Comparison of ENCODE assay signal across 27 cellular contexts in the genomic region with DNA sequence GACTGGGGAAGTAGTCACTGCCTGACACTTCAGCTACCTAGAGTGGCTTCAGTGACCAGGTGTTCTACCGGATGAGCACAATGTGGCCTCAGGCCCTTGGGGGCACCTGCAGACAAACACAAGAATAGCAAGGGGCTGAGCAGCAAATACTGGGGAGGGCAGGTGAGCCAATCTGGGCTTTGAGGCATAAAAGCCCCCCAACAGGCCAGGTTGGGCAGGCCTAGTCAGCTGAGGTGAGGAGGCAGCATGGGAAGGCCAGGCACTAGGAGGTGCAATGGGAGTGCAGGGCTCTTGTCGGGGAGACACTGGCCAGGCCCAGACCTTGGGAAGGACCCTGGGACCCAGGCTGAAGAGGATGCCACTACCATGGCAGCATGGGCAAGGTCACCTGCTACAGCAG.
"Had no signal": no experiment of that assay in that cellular context is flagged by ENCODE, and none has a peak within 500 bp of the region (broad histone marks: within the 10 kb centered on the region; RNA-seq: fewer than 3 reads in every experiment).

No MANE protein-coding gene starts in this region.

- H3K9me3 ChIP-seq: stomach, suprapubic skin, testis, thoracic aorta, thyroid gland, tibial artery, tibial nerve, transverse colon, upper lobe of left lung, upper lobe of right lung, uterus, vagina had no signal

- FAIRE-seq: urothelium cell line had no signal

- H3K4me1 Mint-ChIP-seq: stimulated activated memory B cell treated with anti-CD40 and anti-IgM and Interleukin-4, amounts not matched to agents 10 μg/mL and 1 μg/mL and 100 μg/mL, for 72 hours had no signal

- H3K27ac ChIP-seq: stomach, suprapubic skin, testis, thoracic aorta, thyroid gland, tibial artery, tibial nerve, transverse colon, upper lobe of left lung, upper lobe of right lung, uterus, vagina had no signal

- H3K4me3 Mint-ChIP-seq: stimulated activated effector memory CD8-positive, alpha-beta T cell treated with anti-CD3 and anti-CD28 coated beads, Interleukin-12 subunit alpha, Interleukin-12 subunit beta, amount 100 ng/mL, for 72 hours; stimulated activated memory B cell treated with anti-CD40 and anti-IgM and Interleukin-4, amounts not matched to agents 10 μg/mL and 1 μg/mL and 100 μg/mL, for 72 hours; stimulated activated naive B cell treated with anti-CD40 and anti-IgM and Interleukin-4, amounts not matched to agents 10 μg/mL and 1 μg/mL and 100 μg/mL, for 72 hours; stimulated activated naive CD8-positive, alpha-beta T cell treated with anti-CD3 and anti-CD28 coated beads, Interleukin-15, Interleukin-2, amounts not matched to agents 100 ng/mL and 50 ng/mL, for 24 hours; type B pancreatic cell had no signal

- ATAC-seq: stimulated activated effector memory CD8-positive, alpha-beta T cell treated with anti-CD3 and anti-CD28 coated beads, Interleukin-12 subunit alpha, Interleukin-12 subunit beta, amount 100 ng/mL, for 72 hours; stimulated activated memory B cell treated with anti-CD40 and anti-IgM and Interleukin-4, amounts not matched to agents 10 μg/mL and 1 μg/mL and 100 μg/mL, for 72 hours; stimulated activated naive B cell treated with anti-CD40 and anti-IgM and Interleukin-4, amounts not matched to agents 10 μg/mL and 1 μg/mL and 100 μg/mL, for 72 hours; stimulated activated naive CD8-positive, alpha-beta T cell treated with anti-CD3 and anti-CD28 coated beads, Interleukin-15, Interleukin-2, amounts not matched to agents 100 U/mL and 50 U/mL, for 24 hours; upper lobe of right lung had no signal

- DNase-seq: stimulated activated CD4-positive, alpha-beta T cell treated with anti-CD3 and anti-CD28 coated beads, Interleukin-2, amount 100 ng/mL, for 48 hours; stimulated activated CD4-positive, alpha-beta T cell treated with anti-CD3 and anti-CD28 coated beads, Interleukin-4, amount 100 ng/mL, for 1 hour; stimulated activated CD4-positive, alpha-beta T cell treated with anti-CD3 and anti-CD28 coated beads, Interleukin-4, amount 100 ng/mL, for 24 hours; stimulated activated CD4-positive, alpha-beta T cell treated with anti-CD3 and anti-CD28 coated beads, Interleukin-4, amount 100 ng/mL, for 4 hours; stimulated activated CD8-positive, alpha-beta memory T cell treated with anti-CD3 and anti-CD28 coated beads, Interleukin-4, amount 100 ng/mL, for 48 hours; stimulated activated naive B cell treated with anti-CD40 and anti-IgM and Interleukin-4, amounts not matched to agents 10 μg/mL and 1 μg/mL and 100 μg/mL, for 72 hours; stimulated activated naive CD4-positive, alpha-beta T cell; stimulated activated naive CD4-positive, alpha-beta T cell treated with Interleukin-2 at 50 U/mL for 16 hours; stimulated activated naive CD8-positive, alpha-beta T cell treated with anti-CD3 and anti-CD28 coated beads, Interleukin-15, Interleukin-2, amounts not matched to agents 100 U/mL and 50 U/mL, for 24 hours; stomach; testis; thyroid gland; tibial artery; transverse colon; trophoblast cell; upper lobe of left lung; upper lobe of right lung; uterus had no signal

- H3K27ac Mint-ChIP-seq: stimulated activated memory B cell treated with anti-CD40 and anti-IgM and Interleukin-4, amounts not matched to agents 10 μg/mL and 1 μg/mL and 100 μg/mL, for 72 hours; stimulated activated naive B cell treated with anti-CD40 and anti-IgM and Interleukin-4, amounts not matched to agents 10 μg/mL and 1 μg/mL and 100 μg/mL, for 72 hours; stimulated activated naive CD8-positive, alpha-beta T cell treated with anti-CD3 and anti-CD28 coated beads, Interleukin-15, Interleukin-2, amounts not matched to agents 100 ng/mL and 50 ng/mL, for 24 hours; type B pancreatic cell had no signal

- H3K9me3 Mint-ChIP-seq: stimulated activated effector memory CD8-positive, alpha-beta T cell treated with anti-CD3 and anti-CD28 coated beads, Interleukin-12 subunit alpha, Interleukin-12 subunit beta, amount 100 ng/mL, for 72 hours; stimulated activated memory B cell treated with anti-CD40 and anti-IgM and Interleukin-4, amounts not matched to agents 10 μg/mL and 1 μg/mL and 100 μg/mL, for 72 hours; stimulated activated naive B cell treated with anti-CD40 and anti-IgM and Interleukin-4, amounts not matched to agents 10 μg/mL and 1 μg/mL and 100 μg/mL, for 72 hours; stimulated activated naive CD8-positive, alpha-beta T cell treated with anti-CD3 and anti-CD28 coated beads, Interleukin-15, Interleukin-2, amounts not matched to agents 100 ng/mL and 50 ng/mL, for 24 hours; type B pancreatic cell had no signal

- H3K27me3 Mint-ChIP-seq: stimulated activated memory B cell treated with anti-CD40 and anti-IgM and Interleukin-4, amounts not matched to agents 10 μg/mL and 1 μg/mL and 100 μg/mL, for 72 hours; stimulated activated naive B cell treated with anti-CD40 and anti-IgM and Interleukin-4, amounts not matched to agents 10 μg/mL and 1 μg/mL and 100 μg/mL, for 72 hours; stimulated activated naive CD8-positive, alpha-beta T cell treated with anti-CD3 and anti-CD28 coated beads, Interleukin-15, Interleukin-2, amounts not matched to agents 100 ng/mL and 50 ng/mL, for 24 hours; type B pancreatic cell had no signal

- H3K4me1 ChIP-seq: thyroid gland, tibial artery, tibial nerve, transverse colon, upper lobe of left lung, upper lobe of right lung, uterus, vagina had no signal

- H3K27me3 ChIP-seq: stomach, suprapubic skin, testis, thyroid gland, tibial artery, tibial nerve, transverse colon, upper lobe of left lung, upper lobe of right lung, uterus, vagina had no signal

- H3K36me3 ChIP-seq: uterus had no signal

- H3K4me3 ChIP-seq: stomach, suprapubic skin, testis, thoracic aorta, thyroid gland, tibial artery, tibial nerve, transverse colon, upper lobe of left lung, upper lobe of right lung, uterus, vagina had no signal
